In the genomic region with DNA sequence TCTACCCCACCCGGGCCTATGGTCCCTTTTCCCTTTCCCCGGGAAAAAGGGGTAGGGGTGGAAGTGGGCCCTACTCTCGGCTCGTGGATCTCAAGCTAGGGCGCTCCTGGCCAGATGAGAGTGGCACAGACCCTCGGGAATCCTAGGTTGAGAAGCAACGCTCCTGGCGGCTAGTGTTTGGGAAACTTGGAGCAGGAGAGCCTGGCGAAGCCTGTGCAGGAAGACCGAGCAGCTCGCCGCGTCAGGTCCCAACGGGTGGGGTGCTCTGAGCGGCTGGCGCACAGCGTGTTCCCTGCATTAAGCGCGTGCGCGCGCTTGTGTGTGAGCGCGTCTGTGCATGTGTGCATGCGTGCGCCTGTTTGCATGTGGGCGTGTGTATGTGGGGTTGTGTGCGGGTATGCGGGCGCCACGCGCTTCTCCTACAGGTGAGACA, we compare ENCODE assay signal across 8 cellular contexts. TPM values are rescaled to one million over a fixed set of nuclear protein-coding genes. Genes with fewer than 3 reads are reported as not detected.
DNase-seq lines count a peak whose midpoint lies in the region; ATAC-seq and TF ChIP-seq lines count a peak whose summit lies in the region.

No MANE protein-coding gene starts in this region.

- H3K27ac Mint-ChIP-seq in CD8-positive, alpha-beta T cell = no peak overlapping the region
- H3K27ac Mint-ChIP-seq in activated naive CD4-positive, alpha-beta T cell treated with anti-CD3 and anti-CD28 coated beads for 36 hours = no peak overlapping the region

- peaks cover 4% of the 10 kb centered on the region for H3K27me3 ChIP-seq in CD8-positive, alpha-beta T cell (ENCODE audit: insufficient read depth, low read length)
- no peaks in the 10 kb centered on the region for H3K27me3 ChIP-seq in right cardiac atrium (ENCODE audit: control insufficient read depth, insufficient read depth)

- intact Hi-C loops in CD8-positive, alpha-beta T cell (cut with DNase I, micrococcal nuclease) = loop anchor here in 1 of 2 experiments (1.0 kb wide), 1 partner anchor 9 kb away; no protein-coding TSS in a partner anchor
- intact Hi-C loops in activated naive CD4-positive, alpha-beta T cell treated with anti-CD3 and anti-CD28 coated beads for 36 hours (cut with micrococcal nuclease) = no loop called here
- intact Hi-C loops in right cardiac atrium (cut with DNase I) = no loop called here

- CTCF ChIA-PET in CD8-positive, alpha-beta T cell (lab: Charles Lee) = interaction anchor here (1.0 to 2.3 kb wide), 11 partner anchors 39 to 655 kb away, joined by 3 to 7 read pairs (median 4); no protein-coding TSS in a partner anchor
- CTCF ChIA-PET in activated naive CD4-positive, alpha-beta T cell treated with anti-CD3 and anti-CD28 coated beads for 36 hours (lab: Charles Lee) = interaction anchor here (1.1 to 1.9 kb wide), 5 partner anchors 24 to 529 kb away, joined by 3 to 5 read pairs (median 3); no protein-coding TSS in a partner anchor

- DNase-seq in CD8-positive, alpha-beta T cell = peak in 5 of 7 experiments; percentile 41 to 72 (median 60)
- DNase-seq in GM20000 (ENCODE audit: low spot score) (peak; percentile 55), NCI-H146 (lab: John Stamatoyannopoulos, UW) (peak; percentile 80), right cardiac atrium (peak; percentile 62 to 82 (median 81)), middle frontal gyrus (ENCODE audit: extremely low spot score, low spot score) (no peak), SK-N-DZ (ENCODE audit: low spot score) (no peak)
- DNase-seq in activated naive CD4-positive, alpha-beta T cell treated with anti-CD3 and anti-CD28 coated beads for 36 hours = peak; percentile 71
- DNase-seq in stimulated activated CD4-positive, alpha-beta T cell treated with anti-CD3 and anti-CD28 coated beads, Interleukin-15, amount 100 ng/mL, for 24 hours = peak; percentile 77

- 1% methylated on average over 32 of the region's 32 CpGs for WGBS in right cardiac atrium

- no peaks in the 10 kb centered on the region for H3K36me3 Mint-ChIP-seq in CD8-positive, alpha-beta T cell
- no peaks in the 10 kb centered on the region for H3K36me3 Mint-ChIP-seq in activated naive CD4-positive, alpha-beta T cell treated with anti-CD3 and anti-CD28 coated beads for 36 hours (ENCODE audit: low read depth)

- no peaks in the 10 kb centered on the region for H3K9me3 ChIP-seq in CD8-positive, alpha-beta T cell (ENCODE audit: low read length)
- no peaks in the 10 kb centered on the region for H3K9me3 ChIP-seq in right cardiac atrium (ENCODE audit: control insufficient read depth, low read length)

- peak; percentile 81 for ATAC-seq in CD8-positive, alpha-beta T cell
- ATAC-seq in right cardiac atrium = peak; percentile 70 to 81

- peaks cover 29% of the 10 kb centered on the region for H3K27me3 Mint-ChIP-seq in CD8-positive, alpha-beta T cell (ENCODE audit: low read depth)
- H3K27me3 Mint-ChIP-seq in activated naive CD4-positive, alpha-beta T cell treated with anti-CD3 and anti-CD28 coated beads for 36 hours (ENCODE audit: low read depth) = peaks cover 30% of the 10 kb centered on the region

- POLR2A ChIA-PET in CD8-positive, alpha-beta T cell (lab: Charles Lee) = interaction anchor here (0.8 to 1.9 kb wide), 9 partner anchors 9 to 171 kb away, joined by 3 to 7 read pairs (median 3); no protein-coding TSS in a partner anchor

- peak overlapping the region; percentile 61 for H3K4me3 ChIP-seq in CD8-positive, alpha-beta T cell (ENCODE audit: low read depth, low read length)
- peak overlapping the region; percentile 34 for H3K4me3 ChIP-seq in right cardiac atrium (ENCODE audit: low read length)

- no peaks in the 10 kb centered on the region for H3K36me3 ChIP-seq in CD8-positive, alpha-beta T cell (ENCODE audit: insufficient read depth, low read length)

- no peaks in the 10 kb centered on the region for H3K9me3 Mint-ChIP-seq in CD8-positive, alpha-beta T cell
- H3K9me3 Mint-ChIP-seq in activated naive CD4-positive, alpha-beta T cell treated with anti-CD3 and anti-CD28 coated beads for 36 hours = no peaks in the 10 kb centered on the region

- H3K4me1 Mint-ChIP-seq in CD8-positive, alpha-beta T cell (ENCODE audit: low read depth) = peaks cover 41% of the 10 kb centered on the region
- H3K4me1 Mint-ChIP-seq in activated naive CD4-positive, alpha-beta T cell treated with anti-CD3 and anti-CD28 coated beads for 36 hours (ENCODE audit: low read depth) = peaks cover 35% of the 10 kb centered on the region

- no peak overlapping the region for H3K27ac ChIP-seq in CD8-positive, alpha-beta T cell (ENCODE audit: low read depth, low read length)
- no peak overlapping the region for H3K27ac ChIP-seq in right cardiac atrium (ENCODE audit: low read length)

- peaks cover 34% of the 10 kb centered on the region for H3K4me1 ChIP-seq in CD8-positive, alpha-beta T cell (ENCODE audit: insufficient read depth, low read length)
- H3K4me1 ChIP-seq in right cardiac atrium (ENCODE audit: control insufficient read depth, insufficient read depth, low read length) = peaks cover 3% of the 10 kb centered on the region

- peak overlapping the region; percentile 86 for H3K4me3 Mint-ChIP-seq in CD8-positive, alpha-beta T cell
- peak overlapping the region; percentile 78 for H3K4me3 Mint-ChIP-seq in activated naive CD4-positive, alpha-beta T cell treated with anti-CD3 and anti-CD28 coated beads for 36 hours

- no peak for TF ChIP-seq CTCF in CD8-positive, alpha-beta T cell (IDR thresholded peaks at IDR 0.05)
- no peak for TF ChIP-seq CTCF in GM20000 (IDR thresholded peaks at IDR 0.05; ENCODE audit: extremely low read depth, missing control alignments)

RNA-seq across cellular contexts. Expression of gene FLI1, which starts 7.1 kb away (rescaled TPM):
- 10 to 100 TPM; 35.6 to 37.3 TPM for total RNA-seq in CD8-positive, alpha-beta T cell
- 10 to 100 TPM; 64.0 to 65.0 TPM for total RNA-seq in activated naive CD4-positive, alpha-beta T cell treated with anti-CD3 and anti-CD28 coated beads for 36 hours
- total RNA-seq in right cardiac atrium = 10 to 100 TPM; 14.9 to 22.3 (median 17.2) TPM
- 12.4 TPM for polyA plus RNA-seq in right cardiac atrium
- not detected in 2 replicates for polyA plus RNA-seq in SK-N-DZ (2014; cell fraction: cytosol; rRNA removed)
- not detected in 2 replicates for polyA plus RNA-seq in SK-N-DZ (2014; cell fraction: nucleus; rRNA removed)

Comparison
In these comparisons a context has a peak if more than half of its experiments do, and no peak if none do; other contexts are left out.
1. DNase-seq: peak in CD8-positive, alpha-beta T cell (5 of 7), GM20000 (single experiment), NCI-H146 (single experiment), activated naive CD4-positive, alpha-beta T cell treated with anti-CD3 and anti-CD28 coated beads for 36 hours (single experiment), right cardiac atrium (3 of 3) and stimulated activated CD4-positive, alpha-beta T cell treated with anti-CD3 and anti-CD28 coated beads, Interleukin-15, amount 100 ng/mL, for 24 hours (single experiment); none in middle frontal gyrus (single experiment) and SK-N-DZ (single experiment).